In the genomic region with DNA sequence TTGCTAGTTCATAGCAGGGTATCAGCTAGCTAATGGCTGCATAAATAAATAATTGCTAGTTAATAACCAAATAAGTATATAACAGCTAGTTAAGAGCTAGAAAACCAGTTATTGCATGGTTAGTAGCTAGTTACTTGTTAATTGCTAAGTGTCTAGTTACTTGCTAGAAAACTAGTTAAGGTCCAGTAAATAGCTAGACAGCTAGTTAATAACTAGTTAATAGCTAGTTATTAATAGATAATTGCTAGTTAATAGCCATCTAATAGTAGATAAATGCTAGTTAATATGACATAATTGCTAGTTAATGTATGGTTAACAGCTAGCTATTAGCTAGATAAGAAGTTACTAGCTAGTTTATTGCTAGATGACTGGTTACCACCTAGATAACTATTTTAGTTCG, we compare ENCODE assay signal across 22 cellular contexts.
DNase-seq lines count a peak whose midpoint lies in the region; ATAC-seq, FAIRE-seq and TF ChIP-seq lines count a peak whose summit lies in the region.
"Had no signal": no experiment of that assay in that cellular context is flagged by ENCODE, and none has a peak within 500 bp of the region (broad histone marks: within the 10 kb centered on the region; RNA-seq: fewer than 3 reads in every experiment).

No MANE protein-coding gene starts in this region.

- H2AFZ ChIP-seq in HepG2 (ENCODE audit: low read length) = no peak overlapping the region
- H2AFZ ChIP-seq in K562 (ENCODE audit: low read depth, low read length) = no peak overlapping the region
- H2AFZ ChIP-seq: GM23338 had no signal

- no peak for TF ChIP-seq RAD21 in HepG2 (CRISPR knock-in tag; IDR thresholded peaks at IDR 0.05)
- TF ChIP-seq RAD21 in K562 (CRISPR knock-in tag; conservative IDR thresholded peaks at IDR 0.05 in 1 of 2, IDR thresholded peaks at IDR 0.05 in 1 of 2) = no peak

- H3K79me2 ChIP-seq in HepG2 (ENCODE audit: insufficient read depth, low read length) = no peaks in the 10 kb centered on the region
- H3K79me2 ChIP-seq in K562 (ENCODE audit: control insufficient read depth, insufficient read depth, low read length) = no peaks in the 10 kb centered on the region

- in situ Hi-C loops in HepG2 (cut with HindIII; ENCODE audit: extremely low pct_ligation_motif_present, low pct_unique_long_range_greater_than_20kb) (no loop called here), K562 (cut with MboI) (no loop called here)

- H3K4me3 ChIP-seq in HepG2 (replicated peaks in 1 of 3; ENCODE audit: insufficient read depth in 1 of 3, low read depth in 2 of 3, low read length in 3 of 3) = no peak overlapping the region
- no peak overlapping the region for H3K4me3 ChIP-seq in right lobe of liver
- H3K4me3 ChIP-seq in K562 = no peak overlapping the region
- H3K4me3 ChIP-seq in pancreas = no peak overlapping the region
- H3K4me3 ChIP-seq: GM23338, HAP-1 had no signal

- H3K4me1 ChIP-seq in HepG2 (ENCODE audit: insufficient read depth, low read length) (no peaks in the 10 kb centered on the region), right lobe of liver (no peaks in the 10 kb centered on the region), K562 (replicated peaks in 1 of 2; ENCODE audit: control insufficient read depth in 2 of 2, insufficient read depth in 2 of 2, low read length in 2 of 2) (no peaks in the 10 kb centered on the region), pancreas (no peaks in the 10 kb centered on the region)
- H3K4me1 ChIP-seq: HAP-1 had no signal

- H3K4me3 Mint-ChIP-seq in progenitor cell of endocrine pancreas (ENCODE audit: low read depth) = no peak overlapping the region
- H3K4me3 Mint-ChIP-seq: CD4-positive, alpha-beta memory T cell; GM23338; HFFc6 had no signal

- H3K4me2 ChIP-seq in HepG2 (ENCODE audit: low read depth, low read length) (no peak overlapping the region), K562 (ENCODE audit: insufficient read depth, low read length) (no peak overlapping the region)
- H3K4me2 ChIP-seq: GM23338 had no signal

- no peaks in the 10 kb centered on the region for H3K9me1 ChIP-seq in K562 (ENCODE audit: control insufficient read depth, insufficient read depth, low read length)

- H3K9ac ChIP-seq in HepG2 (ENCODE audit: insufficient read depth, low read depth, low read length) (no peak overlapping the region), K562 (ENCODE audit: insufficient read depth in 1 of 2, low read depth in 2 of 2, low read length in 2 of 2) (no peak overlapping the region)

- intact Hi-C loops in HepG2 (cut with micrococcal nuclease; ENCODE audit: unreplicated experiment) (no loop called here), right lobe of liver (cut with DNase I) (no loop called here), K562 (cut with micrococcal nuclease) (no loop called here), pancreas (cut with DNase I) (no loop called here)

- H3K36me3 ChIP-seq in HepG2 (replicated peaks in 1 of 2; ENCODE audit: control insufficient read depth in 1 of 2, insufficient read depth in 2 of 2, low read length in 2 of 2) (no peaks in the 10 kb centered on the region), right lobe of liver (no peaks in the 10 kb centered on the region), K562 (ENCODE audit: control insufficient read depth, insufficient read depth, low read length) (no peaks in the 10 kb centered on the region), pancreas (no peaks in the 10 kb centered on the region)
- H3K36me3 ChIP-seq: HAP-1 had no signal

- no peaks in the 10 kb centered on the region for H4K20me1 ChIP-seq in HepG2 (ENCODE audit: insufficient read depth, low read length)
- H4K20me1 ChIP-seq in K562 (replicated peaks; ENCODE audit: control insufficient read depth, insufficient read depth, low read length) = no peaks in the 10 kb centered on the region

- TF ChIP-seq EP300 in HepG2 (IDR thresholded peaks at IDR 0.05; ENCODE audit: low read depth in 2 of 2, low read length in 2 of 2) (no peak), HepG2 (CRISPR knock-in tag; IDR thresholded peaks at IDR 0.05; ENCODE audit: borderline replicate concordance) (no peak), K562 (IDR thresholded peaks at IDR 0.05; ENCODE audit: low read length) (no peak)

- no peak overlapping the region for H3K27ac ChIP-seq in HepG2 (ENCODE audit: extremely low read length, insufficient read depth, low read length)
- no peak overlapping the region for H3K27ac ChIP-seq in right lobe of liver
- H3K27ac ChIP-seq in K562 (ENCODE audit: extremely low read depth, low read depth, low read length) = no peak overlapping the region
- no peak overlapping the region for H3K27ac ChIP-seq in pancreas
- H3K27ac ChIP-seq: 22Rv1 had no signal

- TF ChIP-seq POLR2A in HepG2 (IDR thresholded peaks at IDR 0.05; ENCODE audit: insufficient read depth in 1 of 2, low read depth in 2 of 2, low read length in 2 of 2) = no peak
- TF ChIP-seq POLR2A in right lobe of liver (IDR thresholded peaks at IDR 0.05) = no peak
- no peak for TF ChIP-seq POLR2A in K562 (conservative IDR thresholded peaks at IDR 0.05)

- FAIRE-seq in HepG2 (lab: Jason Lieb, UNC) (no peak), K562 (lab: Jason Lieb, UNC) (no peak), pancreas (lab: Jason Lieb, UNC) (peak; percentile 53)
- FAIRE-seq: A204.1, G401.6, GM18507, H54 had no signal

- H3K27me3 ChIP-seq in HepG2 (ENCODE audit: control insufficient read depth in 1 of 2, insufficient read depth in 2 of 2, low read length in 2 of 2) (no peaks in the 10 kb centered on the region), right lobe of liver (no peaks in the 10 kb centered on the region), K562 (ENCODE audit: control insufficient read depth in 2 of 2, insufficient read depth in 2 of 2, low read length in 2 of 2) (no peaks in the 10 kb centered on the region), pancreas (no peaks in the 10 kb centered on the region)

- no peaks in the 10 kb centered on the region for H3K27me3 Mint-ChIP-seq in progenitor cell of endocrine pancreas
- H3K27me3 Mint-ChIP-seq: CD4-positive, alpha-beta memory T cell had no signal

- H3K4me1 Mint-ChIP-seq in progenitor cell of endocrine pancreas (ENCODE audit: low read depth) = no peaks in the 10 kb centered on the region
- H3K4me1 Mint-ChIP-seq: CD4-positive, alpha-beta memory T cell; GM23338 had no signal

- ATAC-seq in HepG2 (no peak), right lobe of liver (no peak), K562 (no peak), pancreas (no peak), HG03439 (IDR thresholded peaks at IDR 0.05; ENCODE audit: unreplicated experiment) (no peak)
- ATAC-seq: GM23338 had no signal

- H3K9me3 ChIP-seq in HepG2 (ENCODE audit: low read length) (peaks cover 48% of the 10 kb centered on the region), right lobe of liver (no peaks in the 10 kb centered on the region), K562 (replicated peaks; ENCODE audit: control insufficient read depth, insufficient read depth, low read depth, low read length) (peaks cover 28% of the 10 kb centered on the region), pancreas (no peaks in the 10 kb centered on the region)

- WGBS in HepG2 (ENCODE audit: low lambda C conversion rate) = 0% methylated on average over 1 of the region's 1 CpG
- whole genome bisulfite sequencing in right lobe of liver (ENCODE audit: insufficient coverage, low coverage, low lambda C conversion rate, missing lambda C conversion rate) = 59% methylated on average over 1 of the region's 1 CpG
- 0% methylated on average over 1 of the region's 1 CpG for WGBS in K562 (ENCODE audit: insufficient coverage, low coverage, missing lambda C conversion rate)
- 44 to 74% methylated on average over 1 of the region's 1 CpG for WGBS in pancreas, 2 donors

- H3K36me3 Mint-ChIP-seq in progenitor cell of endocrine pancreas (ENCODE audit: insufficient read depth) = no peaks in the 10 kb centered on the region
- H3K36me3 Mint-ChIP-seq: CD4-positive, alpha-beta memory T cell had no signal

- BruUV-seq in HepG2 (replicated peaks; lab: Mats Ljungman, UMichigan) (no TSS peak), K562 (replicated peaks; lab: Mats Ljungman, UMichigan) (no TSS peak)

- CTCF ChIA-PET in HepG2 (lab: Yijun Ruan, JAX; ENCODE audit: low intra/inter-chr PET ratio, low total read pairs) (no interaction called here), K562 (lab: Yijun Ruan, JAX; ENCODE audit: low intra/inter-chr PET ratio) (no interaction called here)

- no peak for DNase-seq in HepG2 (ENCODE audit: low spot score)
- DNase-seq in right lobe of liver = no peak
- no peak for DNase-seq in K562 (ENCODE audit: extremely low read depth in 1 of 4, low spot score in 3 of 4)
- no peak for DNase-seq in pancreas
- DNase-seq in progenitor cell of endocrine pancreas (ENCODE audit: low spot score, unreplicated experiment) = no peak
- DNase-seq: ACHN; AML-193; C1 segment of cervical spinal cord; Calu3; CD4-positive, alpha-beta memory T cell; COR-L47; DMS153; DND-41; HFFc6 had no signal

- POLR2A ChIA-PET in HepG2 (lab: Yijun Ruan, JAX) = no interaction called here
- POLR2A ChIA-PET in K562 (lab: Yijun Ruan, JAX) = no interaction called here

- no peaks in the 10 kb centered on the region for H3K9me3 Mint-ChIP-seq in progenitor cell of endocrine pancreas (ENCODE audit: low read depth)
- H3K9me3 Mint-ChIP-seq: HFFc6 had no signal

- no peak for TF ChIP-seq CTCF in HepG2 (CRISPR knock-in tag; IDR thresholded peaks at IDR 0.05)
- no peak for TF ChIP-seq CTCF in right lobe of liver (IDR thresholded peaks at IDR 0.05)
- no peak for TF ChIP-seq CTCF in K562 (IDR thresholded peaks at IDR 0.05 in 2 of 3, conservative IDR thresholded peaks at IDR 0.05 in 1 of 3; ENCODE audit: insufficient read depth in 2 of 3, low read depth in 1 of 3, low read length in 3 of 3)
- TF ChIP-seq CTCF in pancreas (IDR thresholded peaks at IDR 0.05) = no peak
- no peak for TF ChIP-seq CTCF in progenitor cell of endocrine pancreas (IDR thresholded peaks at IDR 0.05; ENCODE audit: unreplicated experiment)

- no peak overlapping the region for H3K27ac Mint-ChIP-seq in progenitor cell of endocrine pancreas
- H3K27ac Mint-ChIP-seq: CD4-positive, alpha-beta memory T cell; GM23338; HFFc6 had no signal

TF ChIP-seq in K562, 482 proteins besides CTCF, POLR2A, EP300 and RAD21 (continues in another document):
- TF ChIP-seq, protein P1, sequence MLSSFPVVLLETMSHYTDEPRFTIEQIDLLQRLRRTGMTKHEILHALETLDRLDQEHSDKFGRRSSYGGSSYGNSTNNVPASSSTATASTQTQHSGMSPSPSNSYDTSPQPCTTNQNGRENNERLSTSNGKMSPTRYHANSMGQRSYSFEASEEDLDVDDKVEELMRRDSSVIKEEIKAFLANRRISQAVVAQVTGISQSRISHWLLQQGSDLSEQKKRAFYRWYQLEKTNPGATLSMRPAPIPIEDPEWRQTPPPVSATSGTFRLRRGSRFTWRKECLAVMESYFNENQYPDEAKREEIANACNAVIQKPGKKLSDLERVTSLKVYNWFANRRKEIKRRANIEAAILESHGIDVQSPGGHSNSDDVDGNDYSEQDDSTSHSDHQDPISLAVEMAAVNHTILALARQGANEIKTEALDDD (IDR thresholded peaks at IDR 0.05) = peak; percentile 90
- no peak for TF ChIP-seq EHMT2 (IDR thresholded peaks at IDR 0.05)
- TF ChIP-seq NRF1 (conservative IDR thresholded peaks at IDR 0.05 in 1 of 2, IDR thresholded peaks at IDR 0.05 in 1 of 2) = no peak
- TF ChIP-seq SIN3B (IDR thresholded peaks at IDR 0.05; ENCODE audit: low read depth) = no peak
- TF ChIP-seq U2AF2 (optimal IDR thresholded peaks at IDR 0.05; ENCODE audit: low read depth, low read length) = no peak
- no peak for TF ChIP-seq SREBF1 (IDR thresholded peaks at IDR 0.05; ENCODE audit: borderline replicate concordance, low read depth, low read length)
- TF ChIP-seq WHSC1 (IDR thresholded peaks at IDR 0.05; ENCODE audit: low read length) = no peak
